In genomic region chr16:66519482-66519881, GRCh38 we compare ENCODE assay signal across 2 cellular contexts.
TF ChIP-seq lines count a peak whose summit lies in the region.

No MANE protein-coding gene starts in this region.

TF ChIP-seq in HepG2, 621 proteins besides CTCF, POLR2A, EP300 and RAD21:
- TF ChIP-seq ZBTB2 (CRISPR knock-in tag; IDR thresholded peaks at IDR 0.05; ENCODE audit: low read depth) (no peak), EED (CRISPR knock-in tag; IDR thresholded peaks at IDR 0.05) (0 out of 2 replicates have a peak, but pooled peaks have one; percentile 26), ZNF550 (CRISPR knock-in tag; IDR thresholded peaks at IDR 0.05; ENCODE audit: borderline replicate concordance) (no peak)

TF ChIP-seq in HEK293T, 16 proteins besides CTCF, POLR2A, EP300 and RAD21:
- no peak for TF ChIP-seq ZNF384 (IDR thresholded peaks at IDR 0.05)
- no peak for TF ChIP-seq LEF1 (IDR thresholded peaks at IDR 0.05; ENCODE audit: borderline replicate concordance)
- TF ChIP-seq NFRKB (IDR thresholded peaks at IDR 0.05) = no peak
- TF ChIP-seq TARDBP (IDR thresholded peaks at IDR 0.05) = no peak
- no peak for TF ChIP-seq ARNT (IDR thresholded peaks at IDR 0.05)
- no peak for TF ChIP-seq FOXK2 (IDR thresholded peaks at IDR 0.05)
- no peak for TF ChIP-seq ELF4 (IDR thresholded peaks at IDR 0.05)
- TF ChIP-seq PKNOX1 (IDR thresholded peaks at IDR 0.05) = no peak
- TF ChIP-seq L3MBTL2 (conservative IDR thresholded peaks at IDR 0.05) = no peak
- TF ChIP-seq BHLHE40 (IDR thresholded peaks at IDR 0.05; ENCODE audit: borderline replicate concordance) = no peak
